Comparison of ENCODE assay signal across 1 cellular context in genomic region chr1:156927215-156928042, GRCh38.
TF ChIP-seq lines count a peak whose summit lies in the region.

No MANE protein-coding gene starts in this region.

TF ChIP-seq in HEK293, 187 proteins besides CTCF, POLR2A, EP300 and RAD21 (continued from another document and continues in another):
- no peak for TF ChIP-seq ATF2 (tag by site-specific recombination; IDR thresholded peaks at IDR 0.05; ENCODE audit: low read depth)
- 0 out of 2 replicates have a peak, but pooled peaks have one; percentile 15 for TF ChIP-seq ZNF394 (tag by site-specific recombination; IDR thresholded peaks at IDR 0.05; ENCODE audit: borderline replicate concordance)
- TF ChIP-seq ZNF26 (tag by site-specific recombination; IDR thresholded peaks at IDR 0.05) = no peak
- no peak for TF ChIP-seq ZNF776 (tag by site-specific recombination; IDR thresholded peaks at IDR 0.05; ENCODE audit: borderline replicate concordance)
- TF ChIP-seq ZNF600 (tag by site-specific recombination; IDR thresholded peaks at IDR 0.05) = peak; percentile 91
- no peak for TF ChIP-seq PRDM6 (tag by site-specific recombination; IDR thresholded peaks at IDR 0.05)
- TF ChIP-seq ZBTB48 (tag by site-specific recombination; IDR thresholded peaks at IDR 0.05) = peak; percentile 61
- no peak for TF ChIP-seq ZNF184 (tag by site-specific recombination; IDR thresholded peaks at IDR 0.05)
- TF ChIP-seq ZBTB6 (tag by site-specific recombination; IDR thresholded peaks at IDR 0.05) = no peak
- TF ChIP-seq ZSCAN30 (tag by site-specific recombination; IDR thresholded peaks at IDR 0.05) = no peak
- peak; percentile 88 for TF ChIP-seq ZBTB17 (tag by site-specific recombination; IDR thresholded peaks at IDR 0.05)
- no peak for TF ChIP-seq ZNF791 (tag by site-specific recombination; IDR thresholded peaks at IDR 0.05)
- TF ChIP-seq ZNF302 (tag by site-specific recombination; IDR thresholded peaks at IDR 0.05; ENCODE audit: low read depth) = no peak
- no peak for TF ChIP-seq ZNF423 (tag by site-specific recombination; IDR thresholded peaks at IDR 0.05)
- TF ChIP-seq ZNF10 (tag by site-specific recombination; IDR thresholded peaks at IDR 0.05) = 0 out of 2 replicates have a peak, but pooled peaks have one; percentile 17
- no peak for TF ChIP-seq ZNF704 (tag by site-specific recombination; IDR thresholded peaks at IDR 0.05)
- no peak for TF ChIP-seq ZNF518A (tag by site-specific recombination; conservative IDR thresholded peaks at IDR 0.05; ENCODE audit: low read depth)
- peak; percentile 43 for TF ChIP-seq SP7 (tag by site-specific recombination; IDR thresholded peaks at IDR 0.05)
- peak; percentile 57; the same call in 1 of the 2 replicates for TF ChIP-seq ZXDB (tag by site-specific recombination; IDR thresholded peaks at IDR 0.05)
- TF ChIP-seq KLF1 (tag by site-specific recombination; IDR thresholded peaks at IDR 0.05) = peak; percentile 92
- TF ChIP-seq ZNF692 (tag by site-specific recombination; IDR thresholded peaks at IDR 0.05) = no peak
- TF ChIP-seq KLF9 (tag by site-specific recombination; IDR thresholded peaks at IDR 0.05; ENCODE audit: low read depth) = peak; percentile 84
- no peak for TF ChIP-seq ZNF18 (tag by site-specific recombination; IDR thresholded peaks at IDR 0.05)
- no peak for TF ChIP-seq ZNF24 (tag by site-specific recombination; IDR thresholded peaks at IDR 0.05)
- no peak for TF ChIP-seq HOXA7 (CRISPR knock-in tag; IDR thresholded peaks at IDR 0.05; ENCODE audit: borderline replicate concordance)
- TF ChIP-seq TSHZ1 (tag by site-specific recombination; IDR thresholded peaks at IDR 0.05; ENCODE audit: borderline replicate concordance) = no peak
- TF ChIP-seq ZNF473 (tag by site-specific recombination; IDR thresholded peaks at IDR 0.05) = no peak
- peak; percentile 30; the same call in 1 of the 2 replicates for TF ChIP-seq ZNF561 (tag by site-specific recombination; IDR thresholded peaks at IDR 0.05; ENCODE audit: borderline replicate concordance)
- TF ChIP-seq REST (tag by site-specific recombination; IDR thresholded peaks at IDR 0.05) = no peak
- TF ChIP-seq ZNF112 (tag by site-specific recombination; IDR thresholded peaks at IDR 0.05) = no peak
- 0 out of 2 replicates have a peak, but pooled peaks have one; percentile 51 for TF ChIP-seq ZFP37 (tag by site-specific recombination; IDR thresholded peaks at IDR 0.05)
- TF ChIP-seq KLF16 (tag by site-specific recombination; IDR thresholded peaks at IDR 0.05) = peak; percentile 54; the same call in 1 of the 2 replicates
- no peak for TF ChIP-seq ZNF174 (tag by site-specific recombination; IDR thresholded peaks at IDR 0.05)
- TF ChIP-seq SALL2 (tag by site-specific recombination; IDR thresholded peaks at IDR 0.05; ENCODE audit: borderline replicate concordance) = no peak
